In genomic region chr9:115980502-115980901, GRCh38 we compare ENCODE assay signal across 14 cellular contexts.
DNase-seq lines count a peak whose midpoint lies in the region; ATAC-seq and TF ChIP-seq lines count a peak whose summit lies in the region.
"Had no signal": no experiment of that assay in that cellular context is flagged by ENCODE, and none has a peak within 500 bp of the region (broad histone marks: within the 10 kb centered on the region; RNA-seq: fewer than 3 reads in every experiment).

No MANE protein-coding gene starts in this region.

- no peak overlapping the region for H3K4me3 Mint-ChIP-seq in activated CD4-positive, alpha-beta memory T cell treated with anti-CD3 and anti-CD28 coated beads, Interleukin-2, amount 10 ng/mL, durations not matched to agents 7 days and 5 days
- H3K4me3 Mint-ChIP-seq: CD14-positive monocyte; CD8-positive, alpha-beta T cell; H9; IgD-negative memory B cell had no signal

- in situ Hi-C loops in IMR-90 (cut with MboI; ENCODE audit: low sequenced_read_pairs): no loop called here

- no TSS peak for BruUV-seq in IMR-90 (replicated peaks; lab: Mats Ljungman, UMichigan)

- TF ChIP-seq CTCF in IMR-90 (conservative IDR thresholded peaks at IDR 0.05; ENCODE audit: low read depth, low read length): no peak
- no peak for TF ChIP-seq CTCF in lower lobe of right lung (IDR thresholded peaks at IDR 0.05)

- H3K18ac ChIP-seq in IMR-90 (ENCODE audit: low read depth, low read length): peak overlapping the region; percentile 83

- H3K36me3 Mint-ChIP-seq in activated CD4-positive, alpha-beta memory T cell treated with anti-CD3 and anti-CD28 coated beads, Interleukin-2, amount 10 ng/mL, durations not matched to agents 7 days and 5 days (ENCODE audit: low read depth): no peaks in the 10 kb centered on the region
- H3K36me3 Mint-ChIP-seq: CD14-positive monocyte; CD8-positive, alpha-beta T cell; IgD-negative memory B cell had no signal

- H2AK5ac ChIP-seq in IMR-90 (ENCODE audit: low read depth, low read length): peak overlapping the region; percentile 10; the same call in 1 of the 2 replicates

- H3K9me3 ChIP-seq in IMR-90 (ENCODE audit: control insufficient read depth, insufficient read depth, low read length) (0 out of 2 replicates have a peak, but pooled peaks cover 2% of the 10 kb centered on the region), lower lobe of right lung (no peaks in the 10 kb centered on the region)

- H3K14ac ChIP-seq in IMR-90 (replicated peaks; ENCODE audit: low read depth, low read length): peak overlapping the region; percentile 62

- peaks cover 4% of the 10 kb centered on the region for H3K9me3 Mint-ChIP-seq in activated CD4-positive, alpha-beta memory T cell treated with anti-CD3 and anti-CD28 coated beads, Interleukin-2, amount 10 ng/mL, durations not matched to agents 7 days and 5 days
- H3K9me3 Mint-ChIP-seq: H9 had no signal

- H3K36me3 ChIP-seq in IMR-90 (ENCODE audit: control insufficient read depth, insufficient read depth, low read length): no peaks in the 10 kb centered on the region; the same call in 1 of the 2 replicates
- H3K36me3 ChIP-seq in lower lobe of right lung: no peaks in the 10 kb centered on the region

- no peaks in the 10 kb centered on the region for H3K27me3 Mint-ChIP-seq in activated CD4-positive, alpha-beta memory T cell treated with anti-CD3 and anti-CD28 coated beads, Interleukin-2, amount 10 ng/mL, durations not matched to agents 7 days and 5 days
- H3K27me3 Mint-ChIP-seq: IgD-negative memory B cell had no signal

- H3K4me3 ChIP-seq in IMR-90 (ENCODE audit: insufficient read depth, low read depth, low read length) (no peak overlapping the region), lower lobe of right lung (no peak overlapping the region)

- H3K27me3 ChIP-seq in IMR-90 (ENCODE audit: control insufficient read depth, insufficient read depth, low read length): no peaks in the 10 kb centered on the region
- no peaks in the 10 kb centered on the region for H3K27me3 ChIP-seq in lower lobe of right lung (ENCODE audit: low read depth)

- no peaks in the 10 kb centered on the region for H3K9me1 ChIP-seq in IMR-90 (ENCODE audit: insufficient read depth, low read length)

- CTCF ChIA-PET in IMR-90 (lab: Yijun Ruan, JAX): no interaction called here
- CTCF ChIA-PET in activated CD4-positive, alpha-beta memory T cell treated with anti-CD3 and anti-CD28 coated beads, Interleukin-2, amount 10 ng/mL, durations not matched to agents 7 days and 5 days (lab: Charles Lee): no interaction called here

- no peaks in the 10 kb centered on the region for H3K4me1 Mint-ChIP-seq in activated CD4-positive, alpha-beta memory T cell treated with anti-CD3 and anti-CD28 coated beads, Interleukin-2, amount 10 ng/mL, durations not matched to agents 7 days and 5 days
- H3K4me1 Mint-ChIP-seq: CD14-positive monocyte, IgD-negative memory B cell had no signal

- H3K56ac ChIP-seq in IMR-90 (ENCODE audit: extremely low read depth, insufficient read depth, low read length): no peak overlapping the region

- H2BK5ac ChIP-seq in IMR-90 (ENCODE audit: low read depth, low read length, poor library complexity, severe bottlenecking): no peak overlapping the region

- 0 out of 2 replicates have a peak overlapping the region, but pooled peaks have one; percentile 20 for H2BK20ac ChIP-seq in IMR-90 (ENCODE audit: low read depth, low read length)

- peak overlapping the region; percentile 39; the same call in 1 of the 3 replicates for H2BK15ac ChIP-seq in IMR-90 (ENCODE audit: low read depth, low read length)

- H3K4ac ChIP-seq in IMR-90 (ENCODE audit: low read depth, low read length): peak overlapping the region; percentile 52; the same call in 1 of the 2 replicates

- TF ChIP-seq POLR2A in IMR-90 (IDR thresholded peaks at IDR 0.05; ENCODE audit: low read depth, low read length): no peak

- TF ChIP-seq RAD21 in IMR-90 (IDR thresholded peaks at IDR 0.05; ENCODE audit: low read length): no peak

- H3K4me2 ChIP-seq in IMR-90 (ENCODE audit: low read depth, low read length): no peak overlapping the region

- H2AK9ac ChIP-seq in IMR-90 (replicated peaks; ENCODE audit: low read depth, low read length, poor library complexity): no peak overlapping the region

- no peak overlapping the region for H4K8ac ChIP-seq in IMR-90 (ENCODE audit: low read depth in 2 of 2, low read length in 2 of 2)

- H3K4me1 ChIP-seq in IMR-90 (ENCODE audit: control insufficient read depth, insufficient read depth, low read length) (peaks cover 2% of the 10 kb centered on the region; the same call in 1 of the 2 replicates), lower lobe of right lung (no peaks in the 10 kb centered on the region)

- no peak overlapping the region for H3K9ac ChIP-seq in IMR-90 (ENCODE audit: low read depth, low read length)

- no peak for ATAC-seq in IMR-90 (ENCODE audit: low read depth)
- ATAC-seq in lower lobe of right lung: peak; percentile 84 to 88
- ATAC-seq in GM21367 (IDR thresholded peaks at IDR 0.05; ENCODE audit: unreplicated experiment): no peak
- ATAC-seq: CD8-positive, alpha-beta T cell had no signal

- no peak overlapping the region for H3K27ac Mint-ChIP-seq in activated CD4-positive, alpha-beta memory T cell treated with anti-CD3 and anti-CD28 coated beads, Interleukin-2, amount 10 ng/mL, durations not matched to agents 7 days and 5 days
- H3K27ac Mint-ChIP-seq: CD14-positive monocyte; CD8-positive, alpha-beta T cell; H9; IgD-negative memory B cell had no signal

- peak overlapping the region; percentile 64; the same call in 1 of the 2 replicates for H4K5ac ChIP-seq in IMR-90 (ENCODE audit: low read depth, low read length)

- no CpG with 5 or more reads among the region's 1 CpG for WGBS in IMR-90 (ENCODE audit: extremely low coverage in 2 of 2, insufficient read length in 1 of 2), 2 experiments

- H3K27ac ChIP-seq in IMR-90 (ENCODE audit: insufficient read depth, low read length) (no peak overlapping the region), lower lobe of right lung (no peak overlapping the region)

- intact Hi-C loops in IMR-90 (cut with micrococcal nuclease): no loop called here
- intact Hi-C loops in lower lobe of right lung (cut with DNase I): no loop called here

- H2AFZ ChIP-seq in IMR-90 (replicated peaks; ENCODE audit: low read length, poor library complexity): no peak overlapping the region

- H4K91ac ChIP-seq in IMR-90 (ENCODE audit: insufficient read depth, low read depth, low read length): peak overlapping the region; percentile 7; the same call in 1 of the 2 replicates

- no peaks in the 10 kb centered on the region for H3K79me1 ChIP-seq in IMR-90 (ENCODE audit: low read depth in 1 of 2, low read length in 2 of 2)

- POLR2A ChIA-PET in IMR-90 (lab: Charles Lee; ENCODE audit: unreplicated experiment): no interaction called here
- POLR2A ChIA-PET in activated CD4-positive, alpha-beta memory T cell treated with anti-CD3 and anti-CD28 coated beads, Interleukin-2, amount 10 ng/mL, durations not matched to agents 7 days and 5 days (lab: Charles Lee): no interaction called here

- no peaks in the 10 kb centered on the region for H4K20me1 ChIP-seq in IMR-90 (ENCODE audit: insufficient read depth, low read length)

- peak overlapping the region; percentile 46; the same call in 1 of the 2 replicates for H3K23ac ChIP-seq in IMR-90 (ENCODE audit: low read depth, low read length)

- dilution Hi-C loops in IMR-90 (cut with HindIII; ENCODE audit: low sequenced_read_pairs, unreplicated experiment): no loop called here

- DNase-seq in DMS53 (lab: John Stamatoyannopoulos, UW) (peak; percentile 23), IMR-90 (no peak), lower lobe of right lung (no peak), OCI-M2 (lab: John Stamatoyannopoulos, UW; ENCODE audit: unreplicated experiment) (no peak), T1000 (lab: John Stamatoyannopoulos, UW) (no peak)
- no peak for DNase-seq in activated CD4-positive, alpha-beta memory T cell treated with anti-CD3 and anti-CD28 coated beads, Interleukin-2, amount 10 ng/mL, durations not matched to agents 7 days and 5 days
- DNase-seq: CD8-positive, alpha-beta T cell; COR-L47; DMS153; GF-D8; H9 had no signal

- H2BK120ac ChIP-seq in IMR-90 (ENCODE audit: low read depth, low read length): peak overlapping the region; percentile 49; the same call in 1 of the 2 replicates

TF ChIP-seq in IMR-90, 13 proteins besides CTCF, POLR2A, EP300 and RAD21:
- no peak for TF ChIP-seq BHLHE40 (IDR thresholded peaks at IDR 0.05; ENCODE audit: low read depth, low read length)

Comparison
In these comparisons a context has a peak if more than half of its experiments do, and no peak if none do; other contexts are left out.
1. ATAC-seq: peak in lower lobe of right lung (2 of 2); none in IMR-90 (single experiment) and GM21367 (single experiment).